ENCODE assay signal across 34 cellular contexts in the genomic region with DNA sequence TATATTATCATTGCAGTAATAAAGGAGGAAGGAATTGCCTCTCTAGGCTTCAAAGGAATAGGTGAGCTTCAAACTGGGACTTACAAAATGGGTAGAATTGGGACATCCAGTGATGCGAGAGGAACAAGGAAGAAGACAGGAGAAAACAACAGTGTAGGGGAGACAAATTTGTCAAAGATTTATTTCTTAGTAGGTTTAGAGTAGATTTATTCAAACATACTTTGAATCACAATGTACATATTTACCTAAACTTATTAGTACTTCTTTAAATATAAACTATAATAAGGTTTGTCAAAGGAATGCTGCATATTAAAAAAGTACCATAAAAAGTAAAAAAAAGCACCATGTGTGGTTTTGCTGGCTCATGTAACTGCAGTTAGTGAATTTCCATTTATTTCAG.
"Had no signal": no experiment of that assay in that cellular context is flagged by ENCODE, and none has a peak within 500 bp of the region (broad histone marks: within the 10 kb centered on the region; RNA-seq: fewer than 3 reads in every experiment).

No MANE protein-coding gene starts in this region.

- H3K36me3 ChIP-seq: MG63 had no signal

- DNase-seq: Karpas-422, Kasumi-1, MG63, MM.1S, MV-4-11, NCI-H1048, NCI-H1092, NCI-H1092 treated with DMSO at 0.1 percent for 48 hours, NCI-H1105, NCI-H1105 treated with DMSO at 0.1 percent for 48 hours, NCI-H1417, NCI-H1417 treated with DMSO at 0.1 percent for 48 hours, NCI-H1436, NCI-H1436 treated with DMSO at 0.1 percent for 48 hours, NCI-H146, NCI-H1694, NCI-H1694 treated with DMSO at 0.1 percent for 48 hours, NCI-H187, NCI-H187 treated with DMSO at 0.1 percent for 48 hours, NCI-H1930, NCI-H2029, NCI-H2029 treated with DMSO at 0.1 percent for 48 hours, NCI-H2081, NCI-H2081 treated with DMSO at 0.1 percent for 48 hours, NCI-H2107, NCI-H2171, NCI-H2171 treated with DMSO at 0.1 percent for 48 hours, NCI-H2227 treated with DMSO at 0.1 percent for 48 hours, NCI-H226, NCI-H345, NCI-H446, NCI-H446 treated with DMSO at 0.1 percent for 48 hours, NCI-H510A, NCI-H510A treated with DMSO at 0.1 percent for 48 hours had no signal

- H3K27me3 ChIP-seq: MG63 had no signal

- H3K9me3 ChIP-seq: MG63 had no signal

- H3K4me3 ChIP-seq: MG63 had no signal
